27 cellular contexts compared by ENCODE assay signal in genomic region chr11:10255388-10256125, GRCh38. TPM values are rescaled to one million over a fixed set of nuclear protein-coding genes. Genes with fewer than 3 reads are reported as not detected.
DNase-seq lines count a peak whose midpoint lies in the region; ATAC-seq, FAIRE-seq and TF ChIP-seq lines count a peak whose summit lies in the region.
"Had no signal": no experiment of that assay in that cellular context is flagged by ENCODE, and none has a peak within 500 bp of the region (broad histone marks: within the 10 kb centered on the region; RNA-seq: fewer than 3 reads in every experiment).

No MANE protein-coding gene starts in this region.

- DNase-seq in GM12892 (ENCODE audit: insufficient read length) (no peak), NCI-H146 treated with DMSO at 0.1 percent for 48 hours (lab: John Stamatoyannopoulos, UW; ENCODE audit: unreplicated experiment) (peak; percentile 38), dermis microvascular lymphatic vessel endothelial cell (ENCODE audit: low read depth in 2 of 2) (peak; percentile 83 to 85), osteocyte (ENCODE audit: extremely low spot score, unreplicated experiment) (no peak)
- no peak for DNase-seq in stimulated activated naive CD4-positive, alpha-beta T cell (lab: John Stamatoyannopoulos, UW)
- DNase-seq: activated B cell treated with CpG ODN at 0.5 μM for 24 hours; activated CD4-positive, alpha-beta T cell treated with anti-CD3 and anti-CD28 coated beads, Interleukin-2, amount 50 U/mL, for 48 hours; activated CD8-positive, alpha-beta memory T cell treated with anti-CD3 and anti-CD28 coated beads, Interleukin-2, amount 50 U/mL, for 48 hours; central memory CD4-positive, alpha-beta T cell; head of caudate nucleus; HFFc6; MM.1S; naive B cell; NCI-H1694 treated with DMSO at 0.1 percent for 48 hours; NCI-H2227 treated with DMSO at 0.1 percent for 48 hours; NCI-H69; Right ventricle myocardium superior; stimulated activated CD4-positive, alpha-beta T cell treated with anti-CD3 and anti-CD28 coated beads, Interleukin-12 subunit alpha, Interleukin-12 subunit beta, amount 100 ng/mL, for 4 hours; stimulated activated CD4-positive, alpha-beta T cell treated with anti-CD3 and anti-CD28 coated beads, Interleukin-4, amount 100 ng/mL, for 24 hours; stimulated activated naive CD8-positive, alpha-beta T cell treated with anti-CD3 and anti-CD28 coated beads, Interleukin-15, Interleukin-2, amounts not matched to agents 100 U/mL and 50 U/mL, for 24 hours; T-helper 9 cell had no signal

- no peaks in the 10 kb centered on the region for H3K27me3 Mint-ChIP-seq in osteocyte (ENCODE audit: unreplicated experiment)
- H3K27me3 Mint-ChIP-seq: activated B cell treated with CpG ODN at 0.5 μM for 24 hours; activated naive CD8-positive, alpha-beta T cell; dendritic cell treated with granulocyte-macrophage colony-stimulating factor and Interleukin-4, amounts not matched to agents 40 ng/mL and 50 ng/mL, for 4 days; naive B cell had no signal

- peak overlapping the region; percentile 62 for H3K27ac Mint-ChIP-seq in osteocyte (ENCODE audit: unreplicated experiment)
- H3K27ac Mint-ChIP-seq: activated B cell treated with CpG ODN at 0.5 μM for 24 hours; activated naive CD8-positive, alpha-beta T cell; activated T-helper 2 cell treated with anti-CD3 and anti-CD28 coated beads, Interferon-gamma antibody, Interleukin-2, Interleukin-4, amounts not matched to agents 10 μg/mL and 5 μg/mL and 100 μg/mL, durations not matched to agents 14 hours and 24 hours and 36 hours; dendritic cell treated with granulocyte-macrophage colony-stimulating factor and Interleukin-4, amounts not matched to agents 40 ng/mL and 50 ng/mL, for 4 days; HFFc6 had no signal

- H3K36me3 Mint-ChIP-seq in osteocyte (ENCODE audit: unreplicated experiment): no peaks in the 10 kb centered on the region
- H3K36me3 Mint-ChIP-seq: activated naive CD8-positive, alpha-beta T cell; naive B cell had no signal

- peak; percentile 67 for FAIRE-seq in GM12892 (lab: Jason Lieb, UNC)

- TF ChIP-seq CTCF in osteocyte (IDR thresholded peaks at IDR 0.05): no peak

- ATAC-seq in HG03469 (IDR thresholded peaks at IDR 0.05; ENCODE audit: unreplicated experiment) (no peak), GM19452 (IDR thresholded peaks at IDR 0.05; ENCODE audit: unreplicated experiment) (no peak), HG03175 (IDR thresholded peaks at IDR 0.05; ENCODE audit: unreplicated experiment) (no peak)
- ATAC-seq: stimulated activated naive CD8-positive, alpha-beta T cell treated with anti-CD3 and anti-CD28 coated beads, Interleukin-15, Interleukin-2, amounts not matched to agents 100 U/mL and 50 U/mL, for 24 hours had no signal

- TF ChIP-seq POLR2A in GM12892 (IDR thresholded peaks at IDR 0.05; ENCODE audit: low read depth, low read length): no peak

- peaks cover 58% of the 10 kb centered on the region for H3K4me1 Mint-ChIP-seq in osteocyte (ENCODE audit: unreplicated experiment)

- H3K4me3 Mint-ChIP-seq in osteocyte (ENCODE audit: unreplicated experiment): no peak overlapping the region
- H3K4me3 Mint-ChIP-seq: activated B cell treated with CpG ODN at 0.5 μM for 24 hours; activated naive CD8-positive, alpha-beta T cell; dendritic cell treated with granulocyte-macrophage colony-stimulating factor and Interleukin-4, amounts not matched to agents 40 ng/mL and 50 ng/mL, for 4 days; HFFc6; naive B cell had no signal

- no peaks in the 10 kb centered on the region for H3K9me3 Mint-ChIP-seq in osteocyte (ENCODE audit: unreplicated experiment)
- H3K9me3 Mint-ChIP-seq: activated B cell treated with CpG ODN at 0.5 μM for 24 hours; activated T-helper 2 cell treated with anti-CD3 and anti-CD28 coated beads, Interferon-gamma antibody, Interleukin-2, Interleukin-4, amounts not matched to agents 10 μg/mL and 5 μg/mL and 100 μg/mL, durations not matched to agents 14 hours and 24 hours and 36 hours; dendritic cell treated with granulocyte-macrophage colony-stimulating factor and Interleukin-4, amounts not matched to agents 40 ng/mL and 50 ng/mL, for 4 days; HFFc6; naive B cell had no signal

RNA-seq across cellular contexts. Expression of gene SBF2, which starts 38.5 kb away (rescaled TPM):
- 6.9 TPM for polyA plus RNA-seq in GM12892 (2012; ENCODE audit: missing spikeins)
- total RNA-seq in dermis microvascular lymphatic vessel endothelial cell (31.7 and 49.2 TPM in 2 replicates), osteocyte (65.2 and 80.0 TPM in 2 replicates)

RNA-seq across cellular contexts. Expression of gene ADM, which starts 49.3 kb away (rescaled TPM):
- 10.1 TPM for polyA plus RNA-seq in GM12892 (2012; ENCODE audit: missing spikeins)
- total RNA-seq in dermis microvascular lymphatic vessel endothelial cell (137 and 314 TPM in 2 replicates), osteocyte (239 and 244 TPM in 2 replicates)

Comparison
In these comparisons a context has a peak if more than half of its experiments do, and no peak if none do; other contexts are left out.
1. DNase-seq: peak in NCI-H146 treated with DMSO at 0.1 percent for 48 hours (single experiment) and dermis microvascular lymphatic vessel endothelial cell (2 of 2); none in GM12892 (single experiment), osteocyte (single experiment) and stimulated activated naive CD4-positive, alpha-beta T cell (0 of 6).